Comparison of ENCODE assay signal across 20 cellular contexts in genomic region chr13:29536853-29537252, GRCh38.
"Had no signal": no experiment of that assay in that cellular context is flagged by ENCODE, and none has a peak within 500 bp of the region (broad histone marks: within the 10 kb centered on the region; RNA-seq: fewer than 3 reads in every experiment).

No MANE protein-coding gene starts in this region.

- DNase-seq: IMR-90, Karpas-422, KG1, MG63, NCI-H1092 treated with DMSO at 0.1 percent for 48 hours, NCI-H1436, NCI-H187, NCI-H2029, NCI-H2081 treated with DMSO at 0.1 percent for 48 hours, NCI-H2171, NCI-H226, NCI-H446, NCI-H510A, NCI-H524 treated with DMSO at 0.1 percent for 48 hours, NCI-H69, NCI-H774, Right ventricle myocardium superior, RPMI8226, SIG-M5 had no signal

- ATAC-seq: HepG2 had no signal
